In genomic region chr14:72633551-72633950, GRCh38 we compare ENCODE assay signal across 17 cellular contexts.
"Had no signal": no experiment of that assay in that cellular context is flagged by ENCODE, and none has a peak within 500 bp of the region (broad histone marks: within the 10 kb centered on the region; RNA-seq: fewer than 3 reads in every experiment).

No MANE protein-coding gene starts in this region.

- H3K27me3 ChIP-seq: brain microvascular endothelial cell, left lung, sigmoid colon, tibial artery, uterus had no signal

- H3K36me3 ChIP-seq: brain microvascular endothelial cell, left lung, sigmoid colon, tibial artery, uterus had no signal

- H3K9me3 ChIP-seq: left lung, sigmoid colon, tibial artery, uterus had no signal

- DNase-seq: activated naive CD4-positive, alpha-beta T cell treated with Interleukin-2 at 50 U/mL for 16 hours; activated T-cell treated with anti-CD3 and anti-CD28 coated beads for 4 hours; anterior cingulate cortex; brain microvascular endothelial cell; cerebellar nuclear complex; effector CD8-positive, alpha-beta T cell; left lung; mesendoderm; nephron progenitor cell; occipital lobe; sigmoid colon; T-helper 1 cell; T1000; tibial artery; uterus had no signal

- H3K4me3 ChIP-seq: left lung, sigmoid colon, tibial artery, uterus had no signal

- H3K27ac ChIP-seq: brain microvascular endothelial cell, left lung, sigmoid colon, tibial artery, uterus had no signal

- H3K4me1 ChIP-seq: left lung, sigmoid colon, tibial artery, uterus had no signal

- ATAC-seq: activated CD4-positive, CD25-positive, alpha-beta regulatory T cell treated with anti-CD3 and anti-CD28 coated beads, Interleukin-2, amount 50 U/mL, for 24 hours; left lung; stimulated activated memory B cell treated with anti-CD40 and anti-IgM and Interleukin-4, amounts not matched to agents 10 μg/mL and 1 μg/mL and 100 μg/mL, for 72 hours had no signal
